Comparison of ENCODE assay signal across 1 cellular context in genomic region chr1:234401658-234402057, GRCh38.
TF ChIP-seq lines count a peak whose summit lies in the region.

No MANE protein-coding gene starts in this region.

TF ChIP-seq in K562, 482 proteins besides CTCF, POLR2A, EP300 and RAD21 (continued from another document):
- TF ChIP-seq ELK3 (CRISPR knock-in tag; IDR thresholded peaks at IDR 0.05), result no peak
